Comparison of ENCODE assay signal across 9 cellular contexts in genomic region chr6:2028457-2029038, GRCh38.
DNase-seq lines count a peak whose midpoint lies in the region; ATAC-seq and TF ChIP-seq lines count a peak whose summit lies in the region.
"Had no signal": no experiment of that assay in that cellular context is flagged by ENCODE, and none has a peak within 500 bp of the region (broad histone marks: within the 10 kb centered on the region; RNA-seq: fewer than 3 reads in every experiment).

No MANE protein-coding gene starts in this region.

- TF ChIP-seq POLR2A in breast epithelium (IDR thresholded peaks at IDR 0.05) = no peak

- ATAC-seq in HG03159 (IDR thresholded peaks at IDR 0.05; ENCODE audit: unreplicated experiment) = peak; percentile 91
- no peak for ATAC-seq in activated CD4-positive, CD25-positive, alpha-beta regulatory T cell treated with anti-CD3 and anti-CD28 coated beads, Interleukin-2, amount 50 U/mL, for 24 hours

- H3K9me3 ChIP-seq in breast epithelium = no peaks in the 10 kb centered on the region

- H3K27ac ChIP-seq in breast epithelium = no peak overlapping the region

- intact Hi-C loops in breast epithelium (cut with DNase I; ENCODE audit: low total_unique reads) = no loop called here

- DNase-seq in NCI-H1092 treated with DMSO at 0.1 percent for 48 hours (lab: John Stamatoyannopoulos, UW) (peak; percentile 29), NCI-H1092 (lab: John Stamatoyannopoulos, UW) (no peak), NCI-H748 treated with DMSO at 0.1 percent for 48 hours (lab: John Stamatoyannopoulos, UW) (peak; percentile 95), pulmonary artery endothelial cell (ENCODE audit: low read depth, low spot score) (peak; percentile 33), breast epithelium (ENCODE audit: low spot score in 2 of 2) (no peak)
- no peak for DNase-seq in activated CD4-positive, alpha-beta T cell treated with anti-CD3 and anti-CD28 coated beads for 4 hours
- DNase-seq: 8988T had no signal

- H3K4me3 ChIP-seq in breast epithelium = no peak overlapping the region

- no peak for TF ChIP-seq CTCF in breast epithelium (IDR thresholded peaks at IDR 0.05)

- H3K4me1 ChIP-seq in breast epithelium = no peaks in the 10 kb centered on the region

- no peaks in the 10 kb centered on the region for H3K36me3 ChIP-seq in breast epithelium

- H3K27me3 ChIP-seq in breast epithelium = no peaks in the 10 kb centered on the region

Comparison
In these comparisons a context has a peak if more than half of its experiments do, and no peak if none do; other contexts are left out.
1. DNase-seq: peak in NCI-H1092 treated with DMSO at 0.1 percent for 48 hours (single experiment), NCI-H748 treated with DMSO at 0.1 percent for 48 hours (single experiment) and pulmonary artery endothelial cell (single experiment); none in NCI-H1092 (single experiment), activated CD4-positive, alpha-beta T cell treated with anti-CD3 and anti-CD28 coated beads for 4 hours (0 of 2) and breast epithelium (0 of 2).